15 cellular contexts compared by ENCODE assay signal in the genomic region with DNA sequence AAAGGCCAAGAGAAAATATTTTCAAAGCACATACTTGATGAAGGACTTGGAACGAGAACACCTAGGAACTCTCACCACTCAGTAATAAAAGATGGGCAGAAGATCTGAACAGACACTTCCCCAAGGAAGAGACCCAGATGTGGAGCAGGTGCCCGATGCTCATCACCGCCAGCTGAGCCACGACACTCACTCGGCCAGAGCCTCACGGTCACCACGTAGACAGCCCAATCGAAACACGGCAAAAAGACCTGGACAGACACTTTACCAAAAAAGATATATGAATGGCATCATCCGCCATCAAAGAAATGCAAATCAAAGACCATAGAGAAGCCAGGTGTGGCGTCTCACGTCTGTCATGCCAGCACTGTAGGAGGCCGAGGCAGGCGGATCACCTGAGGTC. TPM values are rescaled to one million over a fixed set of nuclear protein-coding genes. Genes with fewer than 3 reads are reported as not detected.
"Had no signal": no experiment of that assay in that cellular context is flagged by ENCODE, and none has a peak within 500 bp of the region (broad histone marks: within the 10 kb centered on the region; RNA-seq: fewer than 3 reads in every experiment).

No MANE protein-coding gene starts in this region.

- H3K27ac Mint-ChIP-seq: endodermal cell, type B pancreatic cell had no signal

- H3K27me3 ChIP-seq: heart left ventricle, neutrophil, sigmoid colon, thyroid gland had no signal

- H3K9me3 ChIP-seq: heart left ventricle, neutrophil, sigmoid colon, thyroid gland had no signal

- H3K4me3 Mint-ChIP-seq: endodermal cell, type B pancreatic cell had no signal

- DNase-seq: effector CD4-positive, alpha-beta T cell; endodermal cell; erythroblast; foreskin melanocyte; hippocampal formation; kidney glomerular epithelial cell; sigmoid colon; stimulated activated CD4-positive, alpha-beta T cell treated with anti-CD3 and anti-CD28 coated beads, Interleukin-2, amount 100 ng/mL, for 24 hours; thyroid gland had no signal

- H3K4me3 ChIP-seq: coronary artery, heart left ventricle, sigmoid colon, skin epidermis, thyroid gland had no signal

- ATAC-seq: heart left ventricle had no signal

- H3K36me3 Mint-ChIP-seq: naive thymus-derived CD8-positive, alpha-beta T cell; type B pancreatic cell had no signal

- H3K4me1 ChIP-seq: sigmoid colon, thyroid gland had no signal

- H3K9me3 Mint-ChIP-seq: endodermal cell; naive thymus-derived CD8-positive, alpha-beta T cell; type B pancreatic cell had no signal

- H3K27me3 Mint-ChIP-seq: naive thymus-derived CD8-positive, alpha-beta T cell; type B pancreatic cell had no signal

- H3K36me3 ChIP-seq: neutrophil, sigmoid colon, thyroid gland had no signal

- H3K27ac ChIP-seq: coronary artery, heart left ventricle, neutrophil, sigmoid colon, skin epidermis, thyroid gland had no signal

RNA-seq across cellular contexts. Expression of a gene that starts 49.9 kb away (rescaled TPM):
- total RNA-seq: naive thymus-derived CD8-positive, alpha-beta T cell had no signal
